In the genomic region with DNA sequence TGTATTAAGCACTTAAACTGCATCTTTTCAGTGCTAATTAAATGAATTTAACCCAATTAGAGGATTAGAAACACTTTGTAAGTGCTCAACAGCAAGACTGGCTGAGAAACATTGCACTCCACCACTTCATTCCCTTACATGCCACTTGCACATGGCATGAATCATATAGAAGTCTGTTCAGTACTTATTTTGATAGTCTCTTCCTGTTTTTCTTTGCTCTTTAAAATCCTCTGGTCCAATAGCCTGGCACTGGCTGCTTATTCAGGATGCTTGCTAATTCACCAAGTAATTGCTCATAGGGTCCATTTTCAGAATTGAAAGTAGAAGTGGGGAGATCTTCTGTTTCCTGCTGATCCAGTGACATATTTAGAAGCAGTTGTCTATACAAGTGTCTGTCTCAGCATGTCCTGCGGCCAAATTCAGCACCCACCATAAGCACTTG, we compare ENCODE assay signal across 1 cellular context.
TF ChIP-seq lines count a peak whose summit lies in the region.

No MANE protein-coding gene starts in this region.

TF ChIP-seq in IMR-90, 13 proteins besides CTCF, POLR2A, EP300 and RAD21 (continued from another document):
- TF ChIP-seq MXI1 (IDR thresholded peaks at IDR 0.05; ENCODE audit: borderline replicate concordance, low read depth, low read length) (no peak), RFX5 (IDR thresholded peaks at IDR 0.05; ENCODE audit: low read depth, low read length) (no peak), SMC3 (IDR thresholded peaks at IDR 0.05; ENCODE audit: low read depth, low read length) (no peak), MAZ (IDR thresholded peaks at IDR 0.05; ENCODE audit: borderline replicate concordance, low read depth, low read length) (no peak), FOS (IDR thresholded peaks at IDR 0.05; ENCODE audit: low read depth, low read length) (no peak), RCOR1 (IDR thresholded peaks at IDR 0.05; ENCODE audit: insufficient replicate concordance, low read length) (no peak)
- TF ChIP-seq, protein P1, sequence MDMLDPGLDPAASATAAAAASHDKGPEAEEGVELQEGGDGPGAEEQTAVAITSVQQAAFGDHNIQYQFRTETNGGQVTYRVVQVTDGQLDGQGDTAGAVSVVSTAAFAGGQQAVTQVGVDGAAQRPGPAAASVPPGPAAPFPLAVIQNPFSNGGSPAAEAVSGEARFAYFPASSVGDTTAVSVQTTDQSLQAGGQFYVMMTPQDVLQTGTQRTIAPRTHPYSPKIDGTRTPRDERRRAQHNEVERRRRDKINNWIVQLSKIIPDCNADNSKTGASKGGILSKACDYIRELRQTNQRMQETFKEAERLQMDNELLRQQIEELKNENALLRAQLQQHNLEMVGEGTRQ (IDR thresholded peaks at IDR 0.05; ENCODE audit: low read depth, low read length), result no peak
